11 cellular contexts compared by ENCODE assay signal in genomic region chr20:44028868-44029847, GRCh38.
DNase-seq lines count a peak whose midpoint lies in the region; ATAC-seq and TF ChIP-seq lines count a peak whose summit lies in the region.
"Had no signal": no experiment of that assay in that cellular context is flagged by ENCODE, and none has a peak within 500 bp of the region (broad histone marks: within the 10 kb centered on the region; RNA-seq: fewer than 3 reads in every experiment).

No MANE protein-coding gene starts in this region.

- H3K27me3 ChIP-seq in CD8-positive, alpha-beta memory T cell (ENCODE audit: insufficient read depth, low read length, poor library complexity, severe bottlenecking) = no peaks in the 10 kb centered on the region
- H3K27me3 ChIP-seq in foreskin keratinocyte = peaks cover 72% of the 10 kb centered on the region

- DNase-seq in CD8-positive, alpha-beta memory T cell = no peak
- peak in 1 of 3 experiments; percentile 23 for DNase-seq in effector memory CD8-positive, alpha-beta T cell
- DNase-seq in NCI-H146 treated with DMSO at 0.1 percent for 48 hours (lab: John Stamatoyannopoulos, UW; ENCODE audit: unreplicated experiment) = no peak
- no peak for DNase-seq in foreskin keratinocyte
- DNase-seq in omental fat pad (ENCODE audit: low spot score) = no peak
- DNase-seq: amygdala, GOT3, SK-N-SH had no signal

- H3K4me1 Mint-ChIP-seq in CD8-positive, alpha-beta memory T cell = peaks cover 35 to 60% (median 53%) of the 10 kb centered on the region in 3 donors
- peaks cover 40 to 58% of the 10 kb centered on the region in 2 donors for H3K4me1 Mint-ChIP-seq in effector memory CD8-positive, alpha-beta T cell (ENCODE audit: low read depth in 2 of 2)

- peak overlapping the region in 6 of 7 donors; percentile 51 to 83 (median 75) for H3K4me3 Mint-ChIP-seq in CD8-positive, alpha-beta memory T cell
- peak overlapping the region; percentile 74 to 79 for H3K4me3 Mint-ChIP-seq in effector memory CD8-positive, alpha-beta T cell

- H3K4me3 ChIP-seq in CD8-positive, alpha-beta memory T cell (ENCODE audit: low read length) = no peak overlapping the region

- H3K27ac Mint-ChIP-seq in CD8-positive, alpha-beta memory T cell = peak overlapping the region in 6 of 8 donors; percentile 52 to 88 (median 74)
- peak overlapping the region; percentile 78 to 89 for H3K27ac Mint-ChIP-seq in effector memory CD8-positive, alpha-beta T cell

- no peaks in the 10 kb centered on the region for H3K36me3 ChIP-seq in CD8-positive, alpha-beta memory T cell (ENCODE audit: insufficient read depth, low read length)

- CTCF ChIA-PET in CD8-positive, alpha-beta memory T cell (lab: Charles Lee) = no interaction called here

- POLR2A ChIA-PET in CD8-positive, alpha-beta memory T cell (lab: Charles Lee) = interaction anchor here (0.5 kb wide), 1 partner anchor 438 kb away, joined by 3 read pairs; the partner anchor contains the start of gene IFT52

- H3K36me3 Mint-ChIP-seq in CD8-positive, alpha-beta memory T cell = no peaks in the 10 kb centered on the region
- H3K36me3 Mint-ChIP-seq in effector memory CD8-positive, alpha-beta T cell (ENCODE audit: insufficient read depth) = peaks cover 4% of the 10 kb centered on the region

- peaks cover 12 to 21% of the 10 kb centered on the region in 2 donors for H3K27me3 Mint-ChIP-seq in CD8-positive, alpha-beta memory T cell
- peaks cover 27 to 85% of the 10 kb centered on the region in 2 donors for H3K27me3 Mint-ChIP-seq in effector memory CD8-positive, alpha-beta T cell

- no peak overlapping the region for H3K27ac ChIP-seq in CD8-positive, alpha-beta memory T cell (ENCODE audit: low read depth, low read length)
- no peak overlapping the region for H3K27ac ChIP-seq in foreskin keratinocyte

- TF ChIP-seq CTCF in foreskin keratinocyte (conservative IDR thresholded peaks at IDR 0.05) = no peak
- no peak for TF ChIP-seq CTCF in omental fat pad (IDR thresholded peaks at IDR 0.05)

- peak; percentile 66 for ATAC-seq in GM19023 (IDR thresholded peaks at IDR 0.05; ENCODE audit: unreplicated experiment)
- ATAC-seq in HG03575 (IDR thresholded peaks at IDR 0.05; ENCODE audit: extremely low read depth, insufficient number of reproducible peaks, low FRiP score, unreplicated experiment) = peak; percentile 68
- peak; percentile 86 for ATAC-seq in effector memory CD8-positive, alpha-beta T cell (replicated peaks)
- no peak for ATAC-seq in HG03025 (IDR thresholded peaks at IDR 0.05; ENCODE audit: low FRiP score, unreplicated experiment)
- ATAC-seq in foreskin keratinocyte = no peak
- ATAC-seq in omental fat pad (ENCODE audit: low FRiP score) = no peak

- no peaks in the 10 kb centered on the region for H3K9me3 ChIP-seq in CD8-positive, alpha-beta memory T cell (ENCODE audit: low read length)
- H3K9me3 ChIP-seq: SK-N-SH had no signal

- no peaks in the 10 kb centered on the region for H3K9me3 Mint-ChIP-seq in CD8-positive, alpha-beta memory T cell
- H3K9me3 Mint-ChIP-seq in effector memory CD8-positive, alpha-beta T cell = peaks cover 0 to 7% of the 10 kb centered on the region in 2 donors

- peaks cover 27% of the 10 kb centered on the region for H3K4me1 ChIP-seq in CD8-positive, alpha-beta memory T cell (ENCODE audit: insufficient read depth, low read length)
- H3K4me1 ChIP-seq in foreskin keratinocyte = no peaks in the 10 kb centered on the region

Comparison
In these comparisons a context has a peak if more than half of its experiments do, and no peak if none do; other contexts are left out.
1. ATAC-seq: peak in GM19023 (single experiment), HG03575 (single experiment) and effector memory CD8-positive, alpha-beta T cell (single experiment); none in HG03025 (single experiment), foreskin keratinocyte (single experiment) and omental fat pad (single experiment).